ENCODE assay signal across 28 cellular contexts in the genomic region with DNA sequence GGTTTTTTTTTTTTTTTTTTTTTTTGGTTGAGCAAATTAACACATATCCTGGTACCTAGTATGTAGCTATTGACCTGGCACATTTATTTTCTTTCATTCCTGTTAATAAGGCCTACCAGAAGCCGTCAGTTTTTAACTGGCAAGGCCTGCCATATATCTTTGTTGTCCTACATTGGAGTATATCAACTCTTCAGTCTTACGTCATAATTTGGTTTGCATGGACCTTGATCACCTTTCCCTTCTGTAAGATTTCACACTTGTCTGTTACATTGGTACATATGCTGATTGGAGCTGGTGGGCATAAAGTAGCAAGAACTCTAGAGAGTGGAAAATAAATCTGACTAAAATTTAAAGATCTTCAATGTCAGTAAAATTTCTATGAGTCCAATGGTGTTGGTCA.
"Had no signal": no experiment of that assay in that cellular context is flagged by ENCODE, and none has a peak within 500 bp of the region (broad histone marks: within the 10 kb centered on the region; RNA-seq: fewer than 3 reads in every experiment).

No MANE protein-coding gene starts in this region.

- H3K4me3 Mint-ChIP-seq: dendritic cell treated with granulocyte-macrophage colony-stimulating factor and Interleukin-4, amounts not matched to agents 40 ng/mL and 50 ng/mL, for 4 days; effector memory CD8-positive, alpha-beta T cell; endodermal cell had no signal

- ATAC-seq: effector memory CD8-positive, alpha-beta T cell; esophagus mucosa; foreskin keratinocyte; gastrocnemius medialis; gastroesophageal sphincter; heart left ventricle; heart right ventricle had no signal

- H3K4me3 ChIP-seq: colonic mucosa, coronary artery, dorsolateral prefrontal cortex, esophagus muscularis mucosa, esophagus squamous epithelium, gastrocnemius medialis, gastroesophageal sphincter, heart left ventricle, heart right ventricle had no signal

- H3K4me1 ChIP-seq: colonic mucosa, esophagus muscularis mucosa, esophagus squamous epithelium, foreskin keratinocyte, gastrocnemius medialis, gastroesophageal sphincter, heart left ventricle, heart right ventricle had no signal

- H3K27me3 ChIP-seq: colonic mucosa, dorsolateral prefrontal cortex, esophagus muscularis mucosa, esophagus squamous epithelium, foreskin keratinocyte, gastrocnemius medialis, gastroesophageal sphincter, heart left ventricle, heart right ventricle had no signal

- H3K36me3 ChIP-seq: colonic mucosa, esophagus muscularis mucosa, esophagus squamous epithelium, gastrocnemius medialis, gastroesophageal sphincter, heart left ventricle, heart right ventricle had no signal

- FAIRE-seq: colon, endometrium, endothelial cell of umbilical vein, frontal cortex had no signal

- H3K27ac Mint-ChIP-seq: dendritic cell treated with granulocyte-macrophage colony-stimulating factor and Interleukin-4, amounts not matched to agents 40 ng/mL and 50 ng/mL, for 4 days; effector memory CD8-positive, alpha-beta T cell; endodermal cell had no signal

- DNase-seq: colonic mucosa; cortex of kidney; dermis blood vessel endothelial cell; dorsolateral prefrontal cortex; effector CD4-positive, alpha-beta T cell; effector CD8-positive, alpha-beta T cell; effector memory CD4-positive, alpha-beta T cell; effector memory CD8-positive, alpha-beta T cell; endodermal cell; erythroblast; esophagus squamous epithelium; foreskin fibroblast; foreskin keratinocyte; foreskin melanocyte; gastrocnemius medialis; glutamatergic neuron; heart left ventricle; heart right ventricle had no signal

- H3K27me3 Mint-ChIP-seq: dendritic cell treated with granulocyte-macrophage colony-stimulating factor and Interleukin-4, amounts not matched to agents 40 ng/mL and 50 ng/mL, for 4 days; effector memory CD8-positive, alpha-beta T cell had no signal

- H3K9me3 ChIP-seq: colonic mucosa, esophagus muscularis mucosa, esophagus squamous epithelium, gastrocnemius medialis, gastroesophageal sphincter, heart left ventricle had no signal

- H3K9me3 Mint-ChIP-seq: dendritic cell treated with granulocyte-macrophage colony-stimulating factor and Interleukin-4, amounts not matched to agents 40 ng/mL and 50 ng/mL, for 4 days had no signal

- H3K27ac ChIP-seq: colonic mucosa, coronary artery, dorsolateral prefrontal cortex, epithelial cell of prostate, esophagus muscularis mucosa, esophagus squamous epithelium, foreskin keratinocyte, gastrocnemius medialis, gastroesophageal sphincter, heart left ventricle, heart right ventricle had no signal
